In genomic region chr13:29955137-29955650, GRCh38 we compare ENCODE assay signal across 25 cellular contexts.
DNase-seq lines count a peak whose midpoint lies in the region; ATAC-seq, FAIRE-seq and TF ChIP-seq lines count a peak whose summit lies in the region.
"Had no signal": no experiment of that assay in that cellular context is flagged by ENCODE, and none has a peak within 500 bp of the region (broad histone marks: within the 10 kb centered on the region; RNA-seq: fewer than 3 reads in every experiment).

No MANE protein-coding gene starts in this region.

- CTCF ChIA-PET in CD4-positive, alpha-beta T cell (lab: Charles Lee), result interaction anchor here (2.2 kb wide), 1 partner anchor 160 kb away, joined by 7 read pairs; no protein-coding TSS in a partner anchor
- CTCF ChIA-PET in activated CD8-positive, alpha-beta T cell treated with anti-CD3 and anti-CD28 coated beads for 36 hours (lab: Charles Lee), result interaction anchor here (1.0 to 3.3 kb wide), 7 partner anchors 11 to 184 kb away, joined by 3 to 12 read pairs (median 5); no protein-coding TSS in a partner anchor

- POLR2A ChIA-PET in CD4-positive, alpha-beta T cell (lab: Charles Lee), result interaction anchor here (1.7 to 9.4 kb wide), 6 partner anchors 10 to 158 kb away, joined by 5 to 160 read pairs (median 6); partner anchors contain the start of gene UBL3
- POLR2A ChIA-PET in activated CD8-positive, alpha-beta T cell treated with anti-CD3 and anti-CD28 coated beads for 36 hours (lab: Charles Lee), result interaction anchor here (0.5 to 1.7 kb wide), 2 partner anchors 10 to 39 kb away, joined by 3 to 7 read pairs; no protein-coding TSS in a partner anchor

- H3K9me3 ChIP-seq in CD4-positive, alpha-beta T cell (ENCODE audit: control insufficient read depth, low read length), result no peaks in the 10 kb centered on the region
- H3K9me3 ChIP-seq: SJSA1 had no signal

- H3K27ac ChIP-seq in CD4-positive, alpha-beta T cell (ENCODE audit: low read depth, low read length), result no peak overlapping the region
- H3K27ac ChIP-seq: coronary artery, foreskin keratinocyte, SJSA1, VCaP had no signal

- TF ChIP-seq POLR2A in GM12892 (IDR thresholded peaks at IDR 0.05; ENCODE audit: low read depth, low read length), result no peak

- no peaks in the 10 kb centered on the region for H3K27me3 Mint-ChIP-seq in CD4-positive, alpha-beta T cell
- H3K27me3 Mint-ChIP-seq in activated CD8-positive, alpha-beta T cell treated with anti-CD3 and anti-CD28 coated beads for 36 hours, result no peaks in the 10 kb centered on the region

- no peaks in the 10 kb centered on the region for H3K36me3 Mint-ChIP-seq in CD4-positive, alpha-beta T cell (ENCODE audit: low read depth)
- no peaks in the 10 kb centered on the region for H3K36me3 Mint-ChIP-seq in activated CD8-positive, alpha-beta T cell treated with anti-CD3 and anti-CD28 coated beads for 36 hours (ENCODE audit: low read depth)
- H3K36me3 Mint-ChIP-seq: memory B cell had no signal

- H3K27me3 ChIP-seq in CD4-positive, alpha-beta T cell (ENCODE audit: control insufficient read depth, insufficient read depth, low read length), result no peaks in the 10 kb centered on the region
- H3K27me3 ChIP-seq: SJSA1 had no signal

- DNase-seq in activated CD8-positive, alpha-beta memory T cell treated with anti-CD3 and anti-CD28 coated beads for 24 hours, result peak; percentile 53
- DNase-seq in activated CD8-positive, alpha-beta memory T cell treated with anti-CD3 and anti-CD28 coated beads, Interleukin-2, amount 50 U/mL, for 48 hours, result no peak
- no peak for DNase-seq in CD4-positive, alpha-beta T cell
- no peak for DNase-seq in activated CD8-positive, alpha-beta T cell treated with anti-CD3 and anti-CD28 coated beads for 36 hours
- peak; percentile 54 for DNase-seq in left lobe of liver (ENCODE audit: low spot score)
- no peak for DNase-seq in NCI-H1436 (lab: John Stamatoyannopoulos, UW)
- no peak for DNase-seq in GM12892 (ENCODE audit: insufficient read length)
- no peak for DNase-seq in NCI-H1105 (lab: John Stamatoyannopoulos, UW)
- DNase-seq: anterior cingulate cortex, C1 segment of cervical spinal cord, DMS 273 treated with DMSO at 0.1 percent for 48 hours, foreskin keratinocyte, HCEC 1CT, Kasumi-1, left colon, MV-4-11, NCI-H187, NCI-H526, nucleus accumbens, substantia nigra had no signal

- peak overlapping the region; percentile 90 for H3K4me3 Mint-ChIP-seq in CD4-positive, alpha-beta T cell
- H3K4me3 Mint-ChIP-seq in activated CD8-positive, alpha-beta T cell treated with anti-CD3 and anti-CD28 coated beads for 36 hours, result no peak overlapping the region

- no peak for TF ChIP-seq CTCF in CD4-positive, alpha-beta T cell (IDR thresholded peaks at IDR 0.05)
- TF ChIP-seq CTCF in activated CD8-positive, alpha-beta T cell treated with anti-CD3 and anti-CD28 coated beads for 36 hours (IDR thresholded peaks at IDR 0.05), result no peak

- no peaks in the 10 kb centered on the region for H3K9me3 Mint-ChIP-seq in CD4-positive, alpha-beta T cell
- no peaks in the 10 kb centered on the region for H3K9me3 Mint-ChIP-seq in activated CD8-positive, alpha-beta T cell treated with anti-CD3 and anti-CD28 coated beads for 36 hours
- H3K9me3 Mint-ChIP-seq: memory B cell had no signal

- intact Hi-C loops in CD4-positive, alpha-beta T cell (cut with DNase I, micrococcal nuclease), result loop anchor here in 1 of 2 experiments (5.0 kb wide), 1 partner anchor 157 kb away; no protein-coding TSS in a partner anchor
- intact Hi-C loops in activated CD8-positive, alpha-beta T cell treated with anti-CD3 and anti-CD28 coated beads for 36 hours (cut with micrococcal nuclease), result no loop called here

- peak overlapping the region; percentile 88 for H3K27ac Mint-ChIP-seq in CD4-positive, alpha-beta T cell
- peak overlapping the region; percentile 92 for H3K27ac Mint-ChIP-seq in activated CD8-positive, alpha-beta T cell treated with anti-CD3 and anti-CD28 coated beads for 36 hours
- H3K27ac Mint-ChIP-seq: memory B cell had no signal

- FAIRE-seq in GM12892 (lab: Jason Lieb, UNC), result no peak

- ATAC-seq in CD4-positive, alpha-beta T cell (ENCODE audit: poor library complexity), result no peak
- ATAC-seq in activated CD8-positive, alpha-beta T cell treated with anti-CD3 and anti-CD28 coated beads for 36 hours, result no peak
- peak; percentile 58 for ATAC-seq in left lobe of liver
- ATAC-seq: esophagus mucosa, foreskin keratinocyte had no signal

- peaks cover 70% of the 10 kb centered on the region for H3K4me1 Mint-ChIP-seq in CD4-positive, alpha-beta T cell (ENCODE audit: low read depth)
- H3K4me1 Mint-ChIP-seq in activated CD8-positive, alpha-beta T cell treated with anti-CD3 and anti-CD28 coated beads for 36 hours (ENCODE audit: low read depth), result peaks cover 33% of the 10 kb centered on the region

Comparison
In these comparisons a context has a peak if more than half of its experiments do, and no peak if none do; other contexts are left out.
1. DNase-seq: peak in activated CD8-positive, alpha-beta memory T cell treated with anti-CD3 and anti-CD28 coated beads for 24 hours (single experiment) and left lobe of liver (single experiment); none in activated CD8-positive, alpha-beta memory T cell treated with anti-CD3 and anti-CD28 coated beads, Interleukin-2, amount 50 U/mL, for 48 hours (single experiment), CD4-positive, alpha-beta T cell (0 of 10), activated CD8-positive, alpha-beta T cell treated with anti-CD3 and anti-CD28 coated beads for 36 hours (single experiment), NCI-H1436 (single experiment), GM12892 (single experiment) and NCI-H1105 (single experiment).